8 cellular contexts compared by ENCODE assay signal in the genomic region with DNA sequence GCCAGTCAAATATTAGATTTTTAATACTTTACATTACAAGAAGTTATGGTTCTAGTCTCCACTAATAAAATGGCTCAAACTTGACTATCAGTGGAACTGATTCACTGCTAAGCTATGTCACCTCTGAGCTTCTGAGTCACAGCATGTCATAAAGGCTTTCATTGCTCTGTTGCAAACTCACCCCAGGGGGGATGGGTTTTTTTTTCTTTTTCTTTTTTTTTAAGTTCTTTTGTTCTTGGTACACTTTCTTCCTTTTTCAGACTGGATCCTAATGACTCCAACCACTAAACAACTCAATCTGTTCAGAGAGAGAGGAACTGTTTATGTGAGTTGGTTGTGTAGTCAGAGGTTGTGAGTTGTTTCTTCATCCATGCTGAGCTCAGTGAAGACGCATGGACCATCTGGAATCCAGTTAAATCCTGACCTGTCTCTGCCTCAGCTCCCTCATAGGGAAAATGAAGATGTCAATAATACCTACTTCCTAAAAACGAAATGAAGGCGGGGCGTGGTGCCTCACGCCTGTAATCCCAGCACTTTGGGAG. TPM values are rescaled to one million over a fixed set of nuclear protein-coding genes. Genes with fewer than 3 reads are reported as not detected.
DNase-seq lines count a peak whose midpoint lies in the region; ATAC-seq and TF ChIP-seq lines count a peak whose summit lies in the region.

No MANE protein-coding gene starts in this region.

- ATAC-seq in WTC11: peak; percentile 34; the same call in 1 of the 2 replicates
- ATAC-seq in stimulated activated naive CD8-positive, alpha-beta T cell treated with anti-CD3 and anti-CD28 coated beads, Interleukin-15, amount 100 ng/mL, for 72 hours: peak; percentile 58
- no peak for ATAC-seq in GM19467 (IDR thresholded peaks at IDR 0.05; ENCODE audit: unreplicated experiment)

- DNase-seq in HPDE6-E6E7 (ENCODE audit: extremely low spot score) (peak; percentile 66), WTC11 (ENCODE audit: low spot score) (no peak), hepatic stellate cell (ENCODE audit: low spot score) (peak; percentile 76), middle frontal gyrus (ENCODE audit: extremely low spot score, low spot score) (no peak), substantia nigra (lab: John Stamatoyannopoulos, UW) (no peak), NCI-H187 (lab: John Stamatoyannopoulos, UW) (no peak)
- DNase-seq in stimulated activated naive CD8-positive, alpha-beta T cell treated with anti-CD3 and anti-CD28 coated beads, Interleukin-15, amount 100 ng/mL, for 72 hours: no peak

- POLR2A ChIA-PET in WTC11 (lab: Charles Lee): interaction anchor here (0.9 kb wide), 1 partner anchor 25 kb away, joined by 3 read pairs; no protein-coding TSS in a partner anchor

- no peak overlapping the region for H3K27ac Mint-ChIP-seq in WTC11
- peak overlapping the region in 1 of 2 donors; percentile 2 for H3K27ac Mint-ChIP-seq in stimulated activated naive CD8-positive, alpha-beta T cell treated with anti-CD3 and anti-CD28 coated beads, Interleukin-15, amount 100 ng/mL, for 72 hours

- no peak for TF ChIP-seq CTCF in WTC11 (IDR thresholded peaks at IDR 0.05)

- peaks cover 12% of the 10 kb centered on the region for H3K4me1 Mint-ChIP-seq in WTC11
- H3K4me1 Mint-ChIP-seq in stimulated activated naive CD8-positive, alpha-beta T cell treated with anti-CD3 and anti-CD28 coated beads, Interleukin-15, amount 100 ng/mL, for 72 hours: peaks cover 5% of the 10 kb centered on the region

- no peak overlapping the region for H3K4me3 Mint-ChIP-seq in WTC11
- H3K4me3 Mint-ChIP-seq in stimulated activated naive CD8-positive, alpha-beta T cell treated with anti-CD3 and anti-CD28 coated beads, Interleukin-15, amount 100 ng/mL, for 72 hours: no peak overlapping the region

- H3K27me3 Mint-ChIP-seq in WTC11 (ENCODE audit: low read depth): no peaks in the 10 kb centered on the region
- no peaks in the 10 kb centered on the region for H3K27me3 Mint-ChIP-seq in stimulated activated naive CD8-positive, alpha-beta T cell treated with anti-CD3 and anti-CD28 coated beads, Interleukin-15, amount 100 ng/mL, for 72 hours

- H3K27ac ChIP-seq in substantia nigra (ENCODE audit: low read depth, low read length, poor library complexity, severe bottlenecking): no peak overlapping the region

- H3K9me3 Mint-ChIP-seq in WTC11: peaks cover 3% of the 10 kb centered on the region; the same call in 1 of the 2 replicates
- H3K9me3 Mint-ChIP-seq in stimulated activated naive CD8-positive, alpha-beta T cell treated with anti-CD3 and anti-CD28 coated beads, Interleukin-15, amount 100 ng/mL, for 72 hours: peaks cover 0 to 4% of the 10 kb centered on the region in 2 donors

- CTCF ChIA-PET in WTC11 (lab: Charles Lee): interaction anchor here (0.6 to 1.8 kb wide), 7 partner anchors 10 to 329 kb away, joined by 3 to 19 read pairs (median 3); a partner anchor contains a TSS

- no peaks in the 10 kb centered on the region for H3K36me3 Mint-ChIP-seq in WTC11

TF ChIP-seq in WTC11, 78 proteins besides CTCF, POLR2A, EP300 and RAD21:
- TF ChIP-seq, protein P1, sequence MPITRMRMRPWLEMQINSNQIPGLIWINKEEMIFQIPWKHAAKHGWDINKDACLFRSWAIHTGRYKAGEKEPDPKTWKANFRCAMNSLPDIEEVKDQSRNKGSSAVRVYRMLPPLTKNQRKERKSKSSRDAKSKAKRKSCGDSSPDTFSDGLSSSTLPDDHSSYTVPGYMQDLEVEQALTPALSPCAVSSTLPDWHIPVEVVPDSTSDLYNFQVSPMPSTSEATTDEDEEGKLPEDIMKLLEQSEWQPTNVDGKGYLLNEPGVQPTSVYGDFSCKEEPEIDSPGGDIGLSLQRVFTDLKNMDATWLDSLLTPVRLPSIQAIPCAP (CRISPR knock-in tag; IDR thresholded peaks at IDR 0.05): no peak
- no peak for TF ChIP-seq NFE2L1 (CRISPR knock-in tag; IDR thresholded peaks at IDR 0.05)
- no peak for TF ChIP-seq CBFB (CRISPR knock-in tag; IDR thresholded peaks at IDR 0.05; ENCODE audit: low read depth)
- 0 out of 2 replicates have a peak, but pooled peaks have one; percentile 10 for TF ChIP-seq ZNF423 (CRISPR knock-in tag; IDR thresholded peaks at IDR 0.05)
- TF ChIP-seq KAT7 (CRISPR knock-in tag; IDR thresholded peaks at IDR 0.05; ENCODE audit: borderline replicate concordance): no peak

RNA-seq across cellular contexts. Expression of a gene that starts 11.0 kb away (rescaled TPM):
- 1.4 to 2.2 TPM (median 1.8 TPM) in 3 replicates for total RNA-seq in WTC11 (2021)

RNA-seq across cellular contexts. Expression of a gene that starts 25.2 kb away (rescaled TPM):
- total RNA-seq in WTC11 (2021): 15.7 to 17.3 TPM (median 15.8 TPM) in 3 replicates

Comparison
In these comparisons a context has a peak if more than half of its experiments do, and no peak if none do; other contexts are left out.
1. DNase-seq: peak in HPDE6-E6E7 (single experiment) and hepatic stellate cell (single experiment); none in WTC11 (single experiment), stimulated activated naive CD8-positive, alpha-beta T cell treated with anti-CD3 and anti-CD28 coated beads, Interleukin-15, amount 100 ng/mL, for 72 hours (0 of 2), middle frontal gyrus (single experiment), substantia nigra (0 of 49) and NCI-H187 (0 of 2).